ENCODE assay signal across 15 cellular contexts in genomic region chr3:39370450-39370849, GRCh38. TPM values are rescaled to one million over a fixed set of nuclear protein-coding genes. Genes with fewer than 3 reads are reported as not detected.
"Had no signal": no experiment of that assay in that cellular context is flagged by ENCODE, and none has a peak within 500 bp of the region (broad histone marks: within the 10 kb centered on the region; RNA-seq: fewer than 3 reads in every experiment).

No MANE protein-coding gene starts in this region.

RNA-seq across cellular contexts. Expression of gene CCR8, which starts 40.9 kb away (rescaled TPM):
- total RNA-seq: stomach, subcutaneous adipose tissue, suprapubic skin, temporal lobe, testis, thoracic aorta, thyroid gland, tibial nerve, transverse colon, upper lobe of left lung, upper lobe of right lung, ureter, urinary bladder, uterus, vagina had no signal
- polyA plus RNA-seq: stomach, urinary bladder had no signal
